Comparison of ENCODE assay signal across 1 cellular context in the genomic region with DNA sequence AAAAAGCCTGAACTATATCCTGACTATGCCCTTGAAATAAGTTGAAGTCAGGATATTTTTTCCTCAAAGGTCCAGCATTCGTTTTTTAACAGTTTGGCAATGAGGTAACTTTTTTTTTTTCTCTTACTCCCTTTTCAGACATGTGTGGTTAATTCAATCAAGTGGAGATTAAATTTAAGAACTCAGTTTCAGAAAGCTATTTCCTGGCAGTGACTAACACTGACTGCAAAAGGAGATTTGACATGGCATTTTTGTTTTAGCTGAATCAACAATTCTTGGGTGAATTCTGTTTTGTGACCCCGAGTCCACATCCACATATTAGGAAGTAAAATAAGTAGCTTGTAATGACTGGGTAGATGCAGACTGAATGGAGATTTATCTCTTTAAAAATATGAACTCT.
TF ChIP-seq lines count a peak whose summit lies in the region.

No MANE protein-coding gene starts in this region.

TF ChIP-seq in K562, 482 proteins besides CTCF, POLR2A, EP300 and RAD21 (continued from another document):
- TF ChIP-seq, protein P1, sequence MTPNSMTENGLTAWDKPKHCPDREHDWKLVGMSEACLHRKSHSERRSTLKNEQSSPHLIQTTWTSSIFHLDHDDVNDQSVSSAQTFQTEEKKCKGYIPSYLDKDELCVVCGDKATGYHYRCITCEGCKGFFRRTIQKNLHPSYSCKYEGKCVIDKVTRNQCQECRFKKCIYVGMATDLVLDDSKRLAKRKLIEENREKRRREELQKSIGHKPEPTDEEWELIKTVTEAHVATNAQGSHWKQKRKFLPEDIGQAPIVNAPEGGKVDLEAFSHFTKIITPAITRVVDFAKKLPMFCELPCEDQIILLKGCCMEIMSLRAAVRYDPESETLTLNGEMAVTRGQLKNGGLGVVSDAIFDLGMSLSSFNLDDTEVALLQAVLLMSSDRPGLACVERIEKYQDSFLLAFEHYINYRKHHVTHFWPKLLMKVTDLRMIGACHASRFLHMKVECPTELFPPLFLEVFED (CRISPR knock-in tag; conservative IDR thresholded peaks at IDR 0.05): no peak
- TF ChIP-seq ZNF316 (IDR thresholded peaks at IDR 0.05): peak; percentile 33; the same call in 1 of the 2 replicates
- no peak for TF ChIP-seq MTA2 (IDR thresholded peaks at IDR 0.05; ENCODE audit: low read depth)
- no peak for TF ChIP-seq ZNF431 (CRISPR knock-in tag; IDR thresholded peaks at IDR 0.05)
TF ChIP-seq in K562: peak in this region for 2.
